ENCODE assay signal across 17 cellular contexts in the genomic region with DNA sequence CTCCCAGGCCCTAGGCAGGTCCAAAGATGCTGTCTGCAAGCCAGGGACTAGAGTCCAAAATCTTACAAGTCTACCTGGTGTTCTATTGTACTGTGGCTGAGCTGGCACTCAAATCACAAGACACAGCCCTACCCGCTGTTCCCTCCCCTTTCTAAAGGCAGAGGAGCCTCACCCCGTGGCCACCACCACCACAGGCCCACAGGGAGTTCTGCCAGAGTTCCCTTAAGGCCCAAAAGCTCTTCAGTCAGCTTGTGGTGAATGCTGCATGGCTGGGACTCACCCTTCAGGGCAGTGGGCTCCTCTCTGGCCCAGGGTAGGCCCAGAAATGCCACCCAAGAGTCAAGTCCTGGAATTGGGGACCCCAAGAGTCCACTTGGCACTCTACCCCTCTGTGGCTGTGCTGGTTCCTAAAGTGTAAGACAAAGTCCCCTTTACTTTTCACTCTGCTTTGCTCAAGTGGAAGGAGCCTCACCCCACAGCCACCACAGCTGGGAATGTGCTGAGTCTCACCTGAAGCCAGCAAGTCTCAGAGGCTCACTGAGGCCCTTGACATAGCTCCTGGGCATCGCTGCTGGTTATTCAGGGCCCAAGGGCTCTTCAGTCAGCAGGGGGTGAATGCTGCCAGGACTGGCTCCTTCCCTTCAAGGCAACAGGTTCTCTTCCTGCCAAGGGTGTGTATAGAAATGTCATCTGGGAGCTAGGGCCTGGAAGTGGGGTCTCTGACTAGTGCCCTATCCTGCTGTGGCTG.
"Had no signal": no experiment of that assay in that cellular context is flagged by ENCODE, and none has a peak within 500 bp of the region (broad histone marks: within the 10 kb centered on the region; RNA-seq: fewer than 3 reads in every experiment).

No MANE protein-coding gene starts in this region.

- H3K27me3 Mint-ChIP-seq: activated CD4-positive, alpha-beta T cell treated with anti-CD3 and anti-CD28 coated beads for 36 hours; naive thymus-derived CD8-positive, alpha-beta T cell; type B pancreatic cell had no signal

- H3K27ac Mint-ChIP-seq: activated CD4-positive, alpha-beta T cell treated with anti-CD3 and anti-CD28 coated beads for 36 hours; activated T-helper 1 cell treated with anti-CD3 and anti-CD28 coated beads, Interleukin-12 subunit alpha, Interleukin-12 subunit beta, Interleukin-2, Interleukin-4 antibody, amounts not matched to agents 30 ng/mL and 10 ng/mL and 1 ng/mL, durations not matched to agents 14 hours and 24 hours and 36 hours; type B pancreatic cell had no signal

- H3K4me3 ChIP-seq: adrenal gland, hepatocyte, stomach had no signal

- H3K4me3 Mint-ChIP-seq: activated CD4-positive, alpha-beta T cell treated with anti-CD3 and anti-CD28 coated beads for 36 hours; activated T-helper 1 cell treated with anti-CD3 and anti-CD28 coated beads, Interleukin-12 subunit alpha, Interleukin-12 subunit beta, Interleukin-2, Interleukin-4 antibody, amounts not matched to agents 30 ng/mL and 10 ng/mL and 1 ng/mL, durations not matched to agents 14 hours and 24 hours and 36 hours; naive thymus-derived CD8-positive, alpha-beta T cell; type B pancreatic cell had no signal

- H3K4me1 ChIP-seq: adrenal gland had no signal

- H3K36me3 Mint-ChIP-seq: activated naive CD4-positive, alpha-beta T cell treated with anti-CD3 and anti-CD28 coated beads, Interleukin-2, amount 50 U/mL, for 72 hours; type B pancreatic cell had no signal

- FAIRE-seq: astrocyte, bronchial epithelial cell, endothelial cell of umbilical vein had no signal

- H3K9me3 ChIP-seq: adrenal gland, stomach had no signal

- H3K9me3 Mint-ChIP-seq: activated naive CD4-positive, alpha-beta T cell treated with anti-CD3 and anti-CD28 coated beads, Interleukin-2, amount 50 U/mL, for 72 hours; activated T-helper 1 cell treated with anti-CD3 and anti-CD28 coated beads, Interleukin-12 subunit alpha, Interleukin-12 subunit beta, Interleukin-2, Interleukin-4 antibody, amounts not matched to agents 30 ng/mL and 10 ng/mL and 1 ng/mL, durations not matched to agents 14 hours and 24 hours and 36 hours; type B pancreatic cell had no signal

- DNase-seq: activated CD4-positive, alpha-beta T cell treated with anti-CD3 and anti-CD28 coated beads for 36 hours; activated CD4-positive, alpha-beta T cell treated with anti-CD3 and anti-CD28 coated beads, Interleukin-2, amount 50 U/mL, for 48 hours; activated gamma-delta T cell treated with Interleukin-2 at 50 U/mL for 16 hours; effector memory CD4-positive, alpha-beta T cell; islet precursor cell; mesendoderm; naive thymus-derived CD8-positive, alpha-beta T cell; retina; stomach had no signal

- H3K27me3 ChIP-seq: adrenal gland, hepatocyte, stomach had no signal

- H3K36me3 ChIP-seq: adrenal gland, stomach had no signal

- ATAC-seq: activated CD4-positive, alpha-beta T cell treated with anti-CD3 and anti-CD28 coated beads for 36 hours; activated naive CD4-positive, alpha-beta T cell treated with anti-CD3 and anti-CD28 coated beads, Interleukin-2, amount 50 U/mL, for 72 hours; naive thymus-derived CD8-positive, alpha-beta T cell had no signal

- H3K4me1 Mint-ChIP-seq: activated CD4-positive, alpha-beta T cell treated with anti-CD3 and anti-CD28 coated beads for 36 hours had no signal
